16 cellular contexts compared by ENCODE assay signal in genomic region chr3:168877899-168878298, GRCh38.
A peak's percentile ranks its signal among the peaks of the same experiment; 100 is the strongest.
DNase-seq lines count a peak whose midpoint lies in the region; ATAC-seq and TF ChIP-seq lines count a peak whose summit lies in the region.
"Had no signal": no experiment of that assay in that cellular context is flagged by ENCODE, and none has a peak within 500 bp of the region (broad histone marks: within the 10 kb centered on the region; RNA-seq: fewer than 3 reads in every experiment).

No MANE protein-coding gene starts in this region.

- H3K9me3 Mint-ChIP-seq in WTC11 = no peaks in the 10 kb centered on the region
- H3K9me3 Mint-ChIP-seq: activated naive CD4-positive, alpha-beta T cell treated with anti-CD3 and anti-CD28 coated beads, Interleukin-2, amount 10 ng/mL, durations not matched to agents 7 days and 5 days; brain had no signal

- peaks cover 44% of the 10 kb centered on the region for H3K4me1 Mint-ChIP-seq in WTC11
- H3K4me1 Mint-ChIP-seq: activated naive CD4-positive, alpha-beta T cell treated with anti-CD3 and anti-CD28 coated beads, Interleukin-2, amount 10 ng/mL, durations not matched to agents 7 days and 5 days; B cell had no signal

- POLR2A ChIA-PET in WTC11 (lab: Charles Lee) = no interaction called here

- CTCF ChIA-PET in WTC11 (lab: Charles Lee) = interaction anchor here (1.8 kb wide), 2 partner anchors 12 to 31 kb away, joined by 5 to 14 read pairs; no protein-coding TSS in a partner anchor

- DNase-seq in DMS79 (lab: John Stamatoyannopoulos, UW) = peak; percentile 78
- DNase-seq in NCI-H1105 treated with DMSO at 0.1 percent for 48 hours (lab: John Stamatoyannopoulos, UW) = peak; percentile 89
- DNase-seq in WTC11 (ENCODE audit: low spot score) = no peak
- peak; percentile 42 for DNase-seq in mucosa of gallbladder (ENCODE audit: low spot score)
- no peak for DNase-seq in H4 (ENCODE audit: low spot score)
- no peak for DNase-seq in activated CD8-positive, alpha-beta memory T cell treated with anti-CD3 and anti-CD28 coated beads, Interleukin-2, amount 50 U/mL, for 48 hours
- no peak for DNase-seq in foreskin melanocyte
- DNase-seq: activated naive CD4-positive, alpha-beta T cell treated with anti-CD3 and anti-CD28 coated beads, Interleukin-2, amount 10 ng/mL, durations not matched to agents 7 days and 5 days; DND-41; effector CD4-positive, alpha-beta T cell; ovary; stimulated activated CD4-positive, alpha-beta T cell treated with anti-CD3 and anti-CD28 coated beads, Interleukin-12 subunit alpha, Interleukin-12 subunit beta, amount 100 ng/mL, for 4 hours; substantia nigra had no signal

- peak overlapping the region; percentile 49; the same call in 1 of the 2 replicates for H3K27ac Mint-ChIP-seq in WTC11
- H3K27ac Mint-ChIP-seq: activated naive CD4-positive, alpha-beta T cell treated with anti-CD3 and anti-CD28 coated beads, Interleukin-2, amount 10 ng/mL, durations not matched to agents 7 days and 5 days; B cell; brain had no signal

- no peak for ATAC-seq in WTC11
- ATAC-seq in GM21576 (IDR thresholded peaks at IDR 0.05; ENCODE audit: unreplicated experiment) = no peak

- no peaks in the 10 kb centered on the region for H3K36me3 Mint-ChIP-seq in WTC11
- H3K36me3 Mint-ChIP-seq: activated naive CD4-positive, alpha-beta T cell treated with anti-CD3 and anti-CD28 coated beads, Interleukin-2, amount 10 ng/mL, durations not matched to agents 7 days and 5 days; brain had no signal

- H3K4me3 Mint-ChIP-seq in WTC11 = peak overlapping the region; percentile 30; the same call in 1 of the 2 replicates
- H3K4me3 Mint-ChIP-seq: activated naive CD4-positive, alpha-beta T cell treated with anti-CD3 and anti-CD28 coated beads, Interleukin-2, amount 10 ng/mL, durations not matched to agents 7 days and 5 days; B cell; brain had no signal

- TF ChIP-seq CTCF in WTC11 (IDR thresholded peaks at IDR 0.05) = no peak

- no peaks in the 10 kb centered on the region for H3K27me3 Mint-ChIP-seq in WTC11 (ENCODE audit: low read depth)
- H3K27me3 Mint-ChIP-seq: activated naive CD4-positive, alpha-beta T cell treated with anti-CD3 and anti-CD28 coated beads, Interleukin-2, amount 10 ng/mL, durations not matched to agents 7 days and 5 days had no signal

TF ChIP-seq in WTC11, 78 proteins besides CTCF, POLR2A, EP300 and RAD21:
- TF ChIP-seq E2F4 (CRISPR knock-in tag; IDR thresholded peaks at IDR 0.05; ENCODE audit: borderline replicate concordance, low read depth) (no peak), ZNF512 (CRISPR knock-in tag; IDR thresholded peaks at IDR 0.05; ENCODE audit: borderline replicate concordance) (no peak), SMAD4 (CRISPR knock-in tag; IDR thresholded peaks at IDR 0.05) (no peak), NFATC4 (CRISPR knock-in tag; IDR thresholded peaks at IDR 0.05) (no peak), ESRRA (CRISPR knock-in tag; IDR thresholded peaks at IDR 0.05; ENCODE audit: borderline replicate concordance) (no peak), FOXJ3 (CRISPR knock-in tag; IDR thresholded peaks at IDR 0.05; ENCODE audit: borderline replicate concordance) (no peak), SOX15 (CRISPR knock-in tag; IDR thresholded peaks at IDR 0.05) (no peak), ZNF138 (CRISPR knock-in tag; conservative IDR thresholded peaks at IDR 0.05) (no peak), GRHL2 (CRISPR knock-in tag; IDR thresholded peaks at IDR 0.05; ENCODE audit: insufficient replicate concordance, severe bottlenecking) (no peak), NR3C1 (CRISPR knock-in tag; conservative IDR thresholded peaks at IDR 0.05; ENCODE audit: low read depth) (no peak), ZNF121 (CRISPR knock-in tag; IDR thresholded peaks at IDR 0.05) (no peak)
- TF ChIP-seq, protein P1, sequence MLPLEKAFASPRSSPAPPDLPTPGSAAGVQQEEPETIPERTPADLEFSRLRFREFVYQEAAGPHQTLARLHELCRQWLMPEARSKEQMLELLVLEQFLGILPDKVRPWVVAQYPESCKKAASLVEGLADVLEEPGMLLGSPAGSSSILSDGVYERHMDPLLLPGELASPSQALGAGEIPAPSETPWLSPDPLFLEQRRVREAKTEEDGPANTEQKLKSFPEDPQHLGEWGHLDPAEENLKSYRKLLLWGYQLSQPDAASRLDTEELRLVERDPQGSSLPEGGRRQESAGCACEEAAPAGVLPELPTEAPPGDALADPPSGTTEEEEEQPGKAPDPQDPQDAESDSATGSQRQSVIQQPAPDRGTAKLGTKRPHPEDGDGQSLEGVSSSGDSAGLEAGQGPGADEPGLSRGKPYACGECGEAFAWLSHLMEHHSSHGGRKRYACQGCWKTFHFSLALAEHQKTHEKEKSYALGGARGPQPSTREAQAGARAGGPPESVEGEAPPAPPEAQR (CRISPR knock-in tag; IDR thresholded peaks at IDR 0.05) = no peak
- TF ChIP-seq, protein P2, sequence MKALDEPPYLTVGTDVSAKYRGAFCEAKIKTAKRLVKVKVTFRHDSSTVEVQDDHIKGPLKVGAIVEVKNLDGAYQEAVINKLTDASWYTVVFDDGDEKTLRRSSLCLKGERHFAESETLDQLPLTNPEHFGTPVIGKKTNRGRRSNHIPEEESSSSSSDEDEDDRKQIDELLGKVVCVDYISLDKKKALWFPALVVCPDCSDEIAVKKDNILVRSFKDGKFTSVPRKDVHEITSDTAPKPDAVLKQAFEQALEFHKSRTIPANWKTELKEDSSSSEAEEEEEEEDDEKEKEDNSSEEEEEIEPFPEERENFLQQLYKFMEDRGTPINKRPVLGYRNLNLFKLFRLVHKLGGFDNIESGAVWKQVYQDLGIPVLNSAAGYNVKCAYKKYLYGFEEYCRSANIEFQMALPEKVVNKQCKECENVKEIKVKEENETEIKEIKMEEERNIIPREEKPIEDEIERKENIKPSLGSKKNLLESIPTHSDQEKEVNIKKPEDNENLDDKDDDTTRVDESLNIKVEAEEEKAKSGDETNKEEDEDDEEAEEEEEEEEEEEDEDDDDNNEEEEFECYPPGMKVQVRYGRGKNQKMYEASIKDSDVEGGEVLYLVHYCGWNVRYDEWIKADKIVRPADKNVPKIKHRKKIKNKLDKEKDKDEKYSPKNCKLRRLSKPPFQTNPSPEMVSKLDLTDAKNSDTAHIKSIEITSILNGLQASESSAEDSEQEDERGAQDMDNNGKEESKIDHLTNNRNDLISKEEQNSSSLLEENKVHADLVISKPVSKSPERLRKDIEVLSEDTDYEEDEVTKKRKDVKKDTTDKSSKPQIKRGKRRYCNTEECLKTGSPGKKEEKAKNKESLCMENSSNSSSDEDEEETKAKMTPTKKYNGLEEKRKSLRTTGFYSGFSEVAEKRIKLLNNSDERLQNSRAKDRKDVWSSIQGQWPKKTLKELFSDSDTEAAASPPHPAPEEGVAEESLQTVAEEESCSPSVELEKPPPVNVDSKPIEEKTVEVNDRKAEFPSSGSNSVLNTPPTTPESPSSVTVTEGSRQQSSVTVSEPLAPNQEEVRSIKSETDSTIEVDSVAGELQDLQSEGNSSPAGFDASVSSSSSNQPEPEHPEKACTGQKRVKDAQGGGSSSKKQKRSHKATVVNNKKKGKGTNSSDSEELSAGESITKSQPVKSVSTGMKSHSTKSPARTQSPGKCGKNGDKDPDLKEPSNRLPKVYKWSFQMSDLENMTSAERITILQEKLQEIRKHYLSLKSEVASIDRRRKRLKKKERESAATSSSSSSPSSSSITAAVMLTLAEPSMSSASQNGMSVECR (CRISPR knock-in tag; IDR thresholded peaks at IDR 0.05; ENCODE audit: borderline replicate concordance) = no peak
- TF ChIP-seq, protein P3, sequence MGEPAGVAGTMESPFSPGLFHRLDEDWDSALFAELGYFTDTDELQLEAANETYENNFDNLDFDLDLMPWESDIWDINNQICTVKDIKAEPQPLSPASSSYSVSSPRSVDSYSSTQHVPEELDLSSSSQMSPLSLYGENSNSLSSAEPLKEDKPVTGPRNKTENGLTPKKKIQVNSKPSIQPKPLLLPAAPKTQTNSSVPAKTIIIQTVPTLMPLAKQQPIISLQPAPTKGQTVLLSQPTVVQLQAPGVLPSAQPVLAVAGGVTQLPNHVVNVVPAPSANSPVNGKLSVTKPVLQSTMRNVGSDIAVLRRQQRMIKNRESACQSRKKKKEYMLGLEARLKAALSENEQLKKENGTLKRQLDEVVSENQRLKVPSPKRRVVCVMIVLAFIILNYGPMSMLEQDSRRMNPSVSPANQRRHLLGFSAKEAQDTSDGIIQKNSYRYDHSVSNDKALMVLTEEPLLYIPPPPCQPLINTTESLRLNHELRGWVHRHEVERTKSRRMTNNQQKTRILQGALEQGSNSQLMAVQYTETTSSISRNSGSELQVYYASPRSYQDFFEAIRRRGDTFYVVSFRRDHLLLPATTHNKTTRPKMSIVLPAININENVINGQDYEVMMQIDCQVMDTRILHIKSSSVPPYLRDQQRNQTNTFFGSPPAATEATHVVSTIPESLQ (CRISPR knock-in tag; IDR thresholded peaks at IDR 0.05) = no peak

Comparison
In these comparisons a context has a peak if more than half of its experiments do, and no peak if none do; other contexts are left out.
1. DNase-seq: peak in DMS79 (single experiment), NCI-H1105 treated with DMSO at 0.1 percent for 48 hours (single experiment) and mucosa of gallbladder (single experiment); none in WTC11 (single experiment), H4 (single experiment), activated CD8-positive, alpha-beta memory T cell treated with anti-CD3 and anti-CD28 coated beads, Interleukin-2, amount 50 U/mL, for 48 hours (single experiment) and foreskin melanocyte (single experiment).